Comparison of ENCODE assay signal across 20 cellular contexts in the genomic region with DNA sequence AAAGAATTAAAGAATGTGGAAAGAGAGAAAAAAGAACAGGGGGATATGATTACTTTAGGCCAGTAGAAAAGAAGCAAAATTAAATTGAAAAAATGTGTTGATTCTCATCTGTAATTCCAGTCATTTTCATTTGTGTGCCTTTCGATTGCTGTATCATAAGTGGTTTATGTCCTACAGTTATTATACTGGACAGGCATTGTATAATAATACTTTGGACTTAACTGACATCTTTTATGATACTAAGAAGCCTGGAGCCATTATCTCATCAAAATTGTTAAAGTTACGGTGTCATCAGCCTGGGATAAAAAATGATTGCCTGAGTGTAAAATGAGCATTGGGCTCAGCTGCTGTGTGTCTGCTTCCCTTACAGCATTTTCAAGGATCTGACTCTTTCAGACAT.
"Had no signal": no experiment of that assay in that cellular context is flagged by ENCODE, and none has a peak within 500 bp of the region (broad histone marks: within the 10 kb centered on the region; RNA-seq: fewer than 3 reads in every experiment).

No MANE protein-coding gene starts in this region.

- ATAC-seq: activated CD4-positive, CD25-positive, alpha-beta regulatory T cell treated with anti-CD3 and anti-CD28 coated beads, Interleukin-2, amount 50 U/mL, for 24 hours; effector memory CD8-positive, alpha-beta T cell; sciatic nerve; stimulated activated naive CD8-positive, alpha-beta T cell treated with anti-CD3 and anti-CD28 coated beads, Interleukin-15, amount 100 ng/mL, for 72 hours had no signal

- H3K27me3 ChIP-seq: brain microvascular endothelial cell, neural progenitor cell had no signal

- H3K27ac ChIP-seq: brain microvascular endothelial cell, neural progenitor cell had no signal

- H3K36me3 ChIP-seq: brain microvascular endothelial cell, neural progenitor cell had no signal

- DNase-seq: activated CD4-positive, alpha-beta T cell treated with anti-CD3 and anti-CD28 coated beads, Interleukin-2, amount 50 U/mL, for 1 hour; activated naive CD4-positive, alpha-beta T cell; activated naive CD8-positive, alpha-beta T cell treated with anti-CD3 and anti-CD28 coated beads, Interleukin-2, amount 10 ng/mL, durations not matched to agents 7 days and 5 days; activated T-cell treated with anti-CD3 and anti-CD28 coated beads for 4 hours; anterior cingulate cortex; brain microvascular endothelial cell; cerebellar nuclear complex; dermis blood vessel endothelial cell; effector memory CD8-positive, alpha-beta T cell; erythroblast; hypothalamus; kidney glomerular epithelial cell; mesendoderm; stimulated activated CD4-positive, alpha-beta T cell treated with anti-CD3 and anti-CD28 coated beads, Interleukin-1b, Interleukin-23, amount 100 ng/mL, for 48 hours; stimulated activated naive CD8-positive, alpha-beta T cell treated with anti-CD3 and anti-CD28 coated beads, Interleukin-15, amount 100 ng/mL, for 72 hours; T-helper 1 cell; T1000 had no signal

- H3K4me3 ChIP-seq: neural progenitor cell had no signal
